In genomic region chr4:152102184-152103000, GRCh38 we compare ENCODE assay signal across 12 cellular contexts.
DNase-seq lines count a peak whose midpoint lies in the region; ATAC-seq, FAIRE-seq and TF ChIP-seq lines count a peak whose summit lies in the region.
"Had no signal": no experiment of that assay in that cellular context is flagged by ENCODE, and none has a peak within 500 bp of the region (broad histone marks: within the 10 kb centered on the region; RNA-seq: fewer than 3 reads in every experiment).

No MANE protein-coding gene starts in this region.

- H3K4me1 Mint-ChIP-seq in CD8-positive, alpha-beta T cell (ENCODE audit: low read depth): peaks cover 92% of the 10 kb centered on the region
- H3K4me1 Mint-ChIP-seq in naive thymus-derived CD8-positive, alpha-beta T cell: peaks cover 57 to 96% (median 94%) of the 10 kb centered on the region in 4 donors

- POLR2A ChIA-PET in CD8-positive, alpha-beta T cell (lab: Charles Lee): interaction anchor here (0.7 to 3.1 kb wide), 9 partner anchors 8 to 342 kb away, joined by 3 to 21 read pairs (median 5); no protein-coding TSS in a partner anchor
- POLR2A ChIA-PET in naive thymus-derived CD8-positive, alpha-beta T cell (lab: Charles Lee): interaction anchor here (0.6 to 10.8 kb wide), 10 partner anchors 9 to 371 kb away, joined by 3 to 112 read pairs (median 6); no protein-coding TSS in a partner anchor

- peaks cover 18% of the 10 kb centered on the region for H3K36me3 Mint-ChIP-seq in CD8-positive, alpha-beta T cell
- peaks cover 0 to 12% (median 10%) of the 10 kb centered on the region in 3 donors for H3K36me3 Mint-ChIP-seq in naive thymus-derived CD8-positive, alpha-beta T cell

- H3K9me3 ChIP-seq in CD8-positive, alpha-beta T cell (ENCODE audit: low read length): no peaks in the 10 kb centered on the region
- H3K9me3 ChIP-seq in kidney (ENCODE audit: control insufficient read depth in 1 of 2, low read length in 2 of 2): no peaks in the 10 kb centered on the region

- peak overlapping the region; percentile 85 for H3K4me3 Mint-ChIP-seq in CD8-positive, alpha-beta T cell
- peak overlapping the region; percentile 80 to 94 (median 88) for H3K4me3 Mint-ChIP-seq in naive thymus-derived CD8-positive, alpha-beta T cell

- H3K27ac ChIP-seq in CD8-positive, alpha-beta T cell (ENCODE audit: low read depth, low read length): peak overlapping the region; percentile 80
- no peak overlapping the region for H3K27ac ChIP-seq in kidney (ENCODE audit: low read depth in 2 of 2, low read length in 2 of 2)

- H3K27me3 Mint-ChIP-seq in CD8-positive, alpha-beta T cell (ENCODE audit: low read depth): no peaks in the 10 kb centered on the region
- no peaks in the 10 kb centered on the region for H3K27me3 Mint-ChIP-seq in naive thymus-derived CD8-positive, alpha-beta T cell

- FAIRE-seq in bronchial epithelial cell (lab: Jason Lieb, UNC) (no peak), kidney (lab: Jason Lieb, UNC) (no peak)

- H3K4me1 ChIP-seq in CD8-positive, alpha-beta T cell (ENCODE audit: insufficient read depth, low read length): peaks cover 95% of the 10 kb centered on the region
- H3K4me1 ChIP-seq in kidney (ENCODE audit: control insufficient read depth in 1 of 2, insufficient read depth in 1 of 2, low read depth in 1 of 2, low read length in 2 of 2): peaks cover 0 to 6% of the 10 kb centered on the region in 2 donors

- no peak for TF ChIP-seq CTCF in CD8-positive, alpha-beta T cell (IDR thresholded peaks at IDR 0.05)
- TF ChIP-seq CTCF in bronchial epithelial cell (IDR thresholded peaks at IDR 0.05; ENCODE audit: insufficient read depth, low read length, severe bottlenecking) (no peak), kidney (IDR thresholded peaks at IDR 0.05; ENCODE audit: borderline replicate concordance, extremely low read depth, insufficient read depth) (no peak)

- ATAC-seq in CD8-positive, alpha-beta T cell: no peak
- no peak for ATAC-seq in naive thymus-derived CD8-positive, alpha-beta T cell
- no peak for ATAC-seq in HG03571 (IDR thresholded peaks at IDR 0.05; ENCODE audit: unreplicated experiment)

- H3K27me3 ChIP-seq in CD8-positive, alpha-beta T cell (ENCODE audit: insufficient read depth, low read length): no peaks in the 10 kb centered on the region
- no peaks in the 10 kb centered on the region for H3K27me3 ChIP-seq in bronchial epithelial cell (ENCODE audit: control insufficient read depth, insufficient read depth, low read length)

- H3K4me3 ChIP-seq in CD8-positive, alpha-beta T cell (ENCODE audit: low read depth, low read length): peak overlapping the region; percentile 61
- H3K4me3 ChIP-seq in bronchial epithelial cell (ENCODE audit: low read depth, low read length): no peak overlapping the region
- no peak overlapping the region for H3K4me3 ChIP-seq in kidney (ENCODE audit: low read length in 2 of 2)

- intact Hi-C loops in CD8-positive, alpha-beta T cell (cut with DNase I, micrococcal nuclease): loop anchor here (5.0 to 10.0 kb wide), 6 partner anchors 35 to 572 kb away; partner anchors contain the start of genes FBXW7 (in 1 of the 2), GATB (in 1 of the 2) and TMEM154 (in 1 of the 2)
- intact Hi-C loops in kidney (cut with DNase I): no loop called here

- CTCF ChIA-PET in CD8-positive, alpha-beta T cell (lab: Charles Lee): interaction anchor here (0.5 to 2.7 kb wide), 6 partner anchors 8 to 145 kb away, joined by 3 to 13 read pairs (median 5); no protein-coding TSS in a partner anchor

- no peak for DNase-seq in CD8-positive, alpha-beta T cell
- DNase-seq in LoVo (ENCODE audit: low spot score) (peak; percentile 7), bronchial epithelial cell (ENCODE audit: low read depth) (peak; percentile 97), kidney (no peak), NCI-H2107 treated with DMSO at 0.1 percent for 48 hours (lab: John Stamatoyannopoulos, UW; ENCODE audit: unreplicated experiment) (no peak), NCI-H345 (lab: John Stamatoyannopoulos, UW) (no peak)
- DNase-seq in naive thymus-derived CD8-positive, alpha-beta T cell: no peak
- DNase-seq: activated effector memory CD4-positive, alpha-beta T cell treated with Interleukin-2 at 50 U/mL for 16 hours; GF-D8; naive B cell; NCI-H187 had no signal

- no peak overlapping the region for H3K9ac ChIP-seq in kidney (ENCODE audit: low read length in 2 of 2)

- H3K9me3 Mint-ChIP-seq in CD8-positive, alpha-beta T cell: no peaks in the 10 kb centered on the region
- H3K9me3 Mint-ChIP-seq in naive thymus-derived CD8-positive, alpha-beta T cell: no peaks in the 10 kb centered on the region

- H3K27ac Mint-ChIP-seq in CD8-positive, alpha-beta T cell: peak overlapping the region; percentile 99
- peak overlapping the region; percentile 96 to 100 (median 98) for H3K27ac Mint-ChIP-seq in naive thymus-derived CD8-positive, alpha-beta T cell

- no peaks in the 10 kb centered on the region for H3K36me3 ChIP-seq in CD8-positive, alpha-beta T cell (ENCODE audit: insufficient read depth, low read length)
- H3K36me3 ChIP-seq in bronchial epithelial cell (ENCODE audit: control insufficient read depth, insufficient read depth, low read length) (no peaks in the 10 kb centered on the region), kidney (ENCODE audit: control insufficient read depth in 1 of 2, insufficient read depth in 2 of 2, low read length in 2 of 2) (no peaks in the 10 kb centered on the region)

Comparison
In these comparisons a context has a peak if more than half of its experiments do, and no peak if none do; other contexts are left out.
1. DNase-seq: peak in LoVo (single experiment) and bronchial epithelial cell (single experiment); none in CD8-positive, alpha-beta T cell (0 of 7), naive thymus-derived CD8-positive, alpha-beta T cell (0 of 10), kidney (single experiment), NCI-H2107 treated with DMSO at 0.1 percent for 48 hours (single experiment) and NCI-H345 (single experiment).